11 cellular contexts compared by ENCODE assay signal in the genomic region with DNA sequence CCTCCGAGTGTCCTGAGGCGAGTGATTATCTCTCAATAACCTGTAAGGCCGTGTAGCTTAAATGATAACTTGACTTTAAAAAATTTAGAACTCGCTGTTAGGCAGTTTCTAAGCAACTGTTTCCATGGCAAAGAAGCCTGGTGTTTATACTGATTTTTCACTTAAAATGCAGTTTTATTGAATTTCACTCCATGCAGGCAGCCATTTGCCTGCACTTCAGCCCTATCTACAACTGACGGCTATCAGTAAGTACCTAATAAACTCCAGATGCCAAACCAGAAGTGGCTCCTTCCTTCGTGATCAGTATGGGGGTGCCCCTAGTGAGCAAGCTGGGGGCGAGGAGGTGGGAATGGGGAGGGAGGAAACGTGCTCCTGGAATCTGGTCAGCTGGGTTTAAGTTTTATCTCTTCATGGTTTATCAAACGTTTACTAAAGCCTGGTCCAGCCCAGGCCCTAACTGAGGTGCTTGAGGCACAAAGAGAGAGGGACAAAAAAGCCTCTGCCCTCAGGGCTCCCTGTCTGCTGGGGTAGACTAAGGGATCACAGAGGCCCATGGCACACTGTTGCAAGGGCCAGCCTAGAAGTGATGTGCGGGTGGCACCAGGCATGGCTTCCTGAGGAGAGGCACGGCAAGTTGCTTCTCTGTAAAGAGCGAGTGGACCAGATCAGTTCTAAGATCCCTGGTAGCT. TPM values are rescaled to one million over a fixed set of nuclear protein-coding genes. Genes with fewer than 3 reads are reported as not detected.
DNase-seq lines count a peak whose midpoint lies in the region; ATAC-seq, FAIRE-seq and TF ChIP-seq lines count a peak whose summit lies in the region.
"Had no signal": no experiment of that assay in that cellular context is flagged by ENCODE, and none has a peak within 500 bp of the region (broad histone marks: within the 10 kb centered on the region; RNA-seq: fewer than 3 reads in every experiment).

No MANE protein-coding gene starts in this region.

- H3K9me3 ChIP-seq in K562 (replicated peaks; ENCODE audit: control insufficient read depth, insufficient read depth, low read depth, low read length) (no peaks in the 10 kb centered on the region), right lobe of liver (no peaks in the 10 kb centered on the region), smooth muscle cell (replicated peaks; ENCODE audit: low read depth) (no peaks in the 10 kb centered on the region)

- peaks cover 9% of the 10 kb centered on the region for H3K9me1 ChIP-seq in K562 (ENCODE audit: control insufficient read depth, insufficient read depth, low read length)

- BruUV-seq in K562 (replicated peaks; lab: Mats Ljungman, UMichigan): no TSS peak

- WGBS in K562 (ENCODE audit: insufficient coverage, low coverage, missing lambda C conversion rate): 54% methylated on average over 11 of the region's 12 CpGs
- WGBS in right lobe of liver (ENCODE audit: insufficient coverage, low coverage, low lambda C conversion rate, missing lambda C conversion rate): 75% methylated on average over 9 of the region's 12 CpGs
- WGBS in smooth muscle cell (ENCODE audit: low lambda C conversion rate): 45% methylated on average over 12 of the region's 12 CpGs

- no peak for TF ChIP-seq RAD21 in K562 (CRISPR knock-in tag; conservative IDR thresholded peaks at IDR 0.05 in 1 of 2, IDR thresholded peaks at IDR 0.05 in 1 of 2)

- H3K4me3 ChIP-seq in K562 (no peak overlapping the region), right lobe of liver (no peak overlapping the region), smooth muscle cell (no peak overlapping the region)

- H3K4me1 ChIP-seq in K562 (replicated peaks in 1 of 2; ENCODE audit: control insufficient read depth in 2 of 2, insufficient read depth in 2 of 2, low read length in 2 of 2) (peaks cover 6 to 8% of the 10 kb centered on the region in 2 experiments; a peak in 3 of 5 replicates), right lobe of liver (peaks cover 0 to 72% (median 27%) of the 10 kb centered on the region in 4 donors), smooth muscle cell (ENCODE audit: low read depth) (peaks cover 15% of the 10 kb centered on the region)

- H3K9ac ChIP-seq in K562 (ENCODE audit: insufficient read depth in 1 of 2, low read depth in 2 of 2, low read length in 2 of 2) (0 out of 4 replicates have a peak overlapping the region, but pooled peaks of 1 of the 2 experiments have one; percentile 47), smooth muscle cell (ENCODE audit: low read depth) (peak overlapping the region; percentile 53)

- no peak overlapping the region for H2AFZ ChIP-seq in K562 (ENCODE audit: low read depth, low read length)
- no peak overlapping the region for H2AFZ ChIP-seq in smooth muscle cell (ENCODE audit: low read depth)

- TF ChIP-seq CTCF in K562 (IDR thresholded peaks at IDR 0.05 in 2 of 3, conservative IDR thresholded peaks at IDR 0.05 in 1 of 3; ENCODE audit: insufficient read depth in 2 of 3, low read depth in 1 of 3, low read length in 3 of 3): no peak
- TF ChIP-seq CTCF in right lobe of liver (IDR thresholded peaks at IDR 0.05): no peak
- TF ChIP-seq CTCF in smooth muscle cell (IDR thresholded peaks at IDR 0.05; ENCODE audit: borderline replicate concordance, insufficient read depth, poor library complexity, severe bottlenecking): no peak

- H3K79me2 ChIP-seq in K562 (ENCODE audit: control insufficient read depth, insufficient read depth, low read length) (no peaks in the 10 kb centered on the region), smooth muscle cell (ENCODE audit: low read depth) (no peaks in the 10 kb centered on the region)

- FAIRE-seq in K562 (lab: Jason Lieb, UNC): no peak

- no peak for TF ChIP-seq EP300 in K562 (IDR thresholded peaks at IDR 0.05; ENCODE audit: low read length)

- ATAC-seq in K562: no peak
- ATAC-seq in right lobe of liver: no peak

- H3F3A ChIP-seq in smooth muscle cell (ENCODE audit: low read depth): peaks cover 13% of the 10 kb centered on the region

- in situ Hi-C loops in K562 (cut with MboI): no loop called here

- intact Hi-C loops in K562 (cut with micrococcal nuclease): no loop called here
- intact Hi-C loops in right lobe of liver (cut with DNase I): no loop called here

- H3K36me3 ChIP-seq in K562 (ENCODE audit: control insufficient read depth, insufficient read depth, low read length) (peaks cover 94% of the 10 kb centered on the region), right lobe of liver (no peaks in the 10 kb centered on the region), smooth muscle cell (ENCODE audit: low read depth) (no peaks in the 10 kb centered on the region)

- POLR2A ChIA-PET in K562 (lab: Yijun Ruan, JAX): interaction anchor here (1.2 kb wide), 1 partner anchor 11 kb away, joined by 4 read pairs; no protein-coding TSS in a partner anchor

- CTCF ChIA-PET in K562 (lab: Yijun Ruan, JAX; ENCODE audit: low intra/inter-chr PET ratio): no interaction called here

- H4K20me1 ChIP-seq in K562 (replicated peaks; ENCODE audit: control insufficient read depth, insufficient read depth, low read length): peaks cover 13% of the 10 kb centered on the region
- H4K20me1 ChIP-seq in smooth muscle cell (ENCODE audit: low read depth): no peaks in the 10 kb centered on the region

- DNase-seq in NCI-H524 treated with DMSO at 0.1 percent for 48 hours (lab: John Stamatoyannopoulos, UW): peak; percentile 43
- peak in 1 of 4 experiments; percentile 39 for DNase-seq in K562 (ENCODE audit: extremely low read depth in 1 of 4, low spot score in 3 of 4)
- DNase-seq in right lobe of liver: no peak
- no peak for DNase-seq in smooth muscle cell (lab: John Stamatoyannopoulos, UW; ENCODE audit: unreplicated experiment)
- no peak for DNase-seq in NCI-H69 (lab: John Stamatoyannopoulos, UW)
- DNase-seq in GM19238 (ENCODE audit: insufficient read length, low spot score): no peak
- no peak for DNase-seq in NCI-H2081 (lab: John Stamatoyannopoulos, UW)
- no peak for DNase-seq in KG1 (lab: John Stamatoyannopoulos, UW)
- DNase-seq: NCI-H1105; stimulated activated CD4-positive, alpha-beta T cell treated with anti-CD3 and anti-CD28 coated beads, Interleukin-4, amount 100 ng/mL, for 4 hours had no signal

- TF ChIP-seq POLR2A in K562 (conservative IDR thresholded peaks at IDR 0.05) (no peak), right lobe of liver (IDR thresholded peaks at IDR 0.05) (no peak)

- H3K27ac ChIP-seq in K562 (ENCODE audit: extremely low read depth, low read depth, low read length) (no peak overlapping the region), right lobe of liver (peak overlapping the region in 2 of 3 donors; percentile 70 to 83), smooth muscle cell (ENCODE audit: low read depth) (peak overlapping the region; percentile 91)
- H3K27ac ChIP-seq: RWPE1 had no signal

- no peak overlapping the region for H3K4me2 ChIP-seq in K562 (ENCODE audit: insufficient read depth, low read length)
- peak overlapping the region; percentile 47 for H3K4me2 ChIP-seq in smooth muscle cell

- no peaks in the 10 kb centered on the region for H3K27me3 ChIP-seq in K562 (ENCODE audit: control insufficient read depth in 2 of 2, insufficient read depth in 2 of 2, low read length in 2 of 2)
- no peaks in the 10 kb centered on the region for H3K27me3 ChIP-seq in right lobe of liver
- H3K27me3 ChIP-seq in smooth muscle cell (ENCODE audit: low read depth): no peaks in the 10 kb centered on the region

RNA-seq across cellular contexts. Expression of gene TTI1, which starts 45.5 kb away (rescaled TPM):
- total RNA-seq in K562 (2011; cell fraction: chromatin; rRNA removed; ENCODE audit: low replicate concordance): 58.0 and 101 TPM in 2 replicates
- total RNA-seq in K562 (2011; cell fraction: nucleolus; rRNA removed): 38.5 and 41.2 TPM in 2 replicates
- 56.0 and 65.7 TPM in 2 replicates for total RNA-seq in K562 (2011; cell fraction: nucleoplasm; rRNA removed)
- total RNA-seq in K562 (2014; rRNA removed): 27.5 and 35.0 TPM in 2 replicates
- total RNA-seq in K562 (2014; rRNA removed; fragmentation: Illumina TruSeq; extraction: Trizol): 47.8 and 48.8 TPM in 2 replicates
- total RNA-seq in K562 (2015; rRNA removed; fragmentation: Illumina TruSeq; extraction: Trizol): 38.1 and 39.4 TPM in 2 replicates
- 44.5 and 45.8 TPM in 2 replicates for total RNA-seq in K562 (2021)
- 47.2 and 55.1 TPM in 2 replicates for polyA plus RNA-seq in K562 (2011; rRNA removed)
- polyA plus RNA-seq in K562 (2011; cell fraction: cytosol; rRNA removed): 35.5 and 44.3 TPM in 2 replicates
- 34.9 and 43.0 TPM in 2 replicates for polyA plus RNA-seq in K562 (2011; cell fraction: nucleus; rRNA removed)
- polyA plus RNA-seq in K562 (2012): 31.4 and 37.6 TPM in 2 replicates
- polyA plus RNA-seq in K562 (2014; fragmentation: Illumina TruSeq; extraction: Trizol): 43.1 and 47.5 TPM in 2 replicates
- 10 to 100 TPM in 1 of 2 experiments, 1 to 10 TPM in 1; 9.8 to 23.5 TPM for polyA plus RNA-seq in K562 (2014; fragmentation: Nextera tagmentation; extraction: Ambion mirVana)
- 29.4 and 33.7 TPM in 2 replicates for polyA plus RNA-seq in K562 (2014; rRNA removed)
- polyA minus RNA-seq in K562 (2011; rRNA and poly(A)+ RNA removed): 95.8 and 118 TPM in 2 replicates
- polyA minus RNA-seq in K562 (2011; cell fraction: cytosol; rRNA and poly(A)+ RNA removed): 32.4 and 42.9 TPM in 2 replicates
- polyA minus RNA-seq in K562 (2011; cell fraction: nucleus; rRNA and poly(A)+ RNA removed): 49.7 and 83.2 TPM in 2 replicates
- total RNA-seq in right lobe of liver: 10 to 100 TPM in 4 of 6 experiments, 1 to 10 TPM in 2; 8.6 to 14.3 (median 11.3) TPM
- total RNA-seq in smooth muscle cell: 17.0 and 20.4 TPM in 2 replicates
- polyA plus RNA-seq in smooth muscle cell: 14.2 and 20.0 TPM in 2 replicates

RNA-seq across cellular contexts. Expression of gene RPRD1B, which starts 45.8 kb away (rescaled TPM):
- 55.4 and 146 TPM in 2 replicates for total RNA-seq in K562 (2011; cell fraction: chromatin; rRNA removed; ENCODE audit: low replicate concordance)
- 28.3 and 40.1 TPM in 2 replicates for total RNA-seq in K562 (2011; cell fraction: nucleolus; rRNA removed)
- 75.1 and 120 TPM in 2 replicates for total RNA-seq in K562 (2011; cell fraction: nucleoplasm; rRNA removed)
- total RNA-seq in K562 (2014; rRNA removed) (24.4 and 28.0 TPM in 2 replicates), K562 (2014; rRNA removed; fragmentation: Illumina TruSeq; extraction: Trizol) (21.8 and 24.4 TPM in 2 replicates), K562 (2015; rRNA removed; fragmentation: Illumina TruSeq; extraction: Trizol) (23.0 and 24.2 TPM in 2 replicates), K562 (2021) (34.8 and 36.9 TPM in 2 replicates), right lobe of liver (100 to 1,000 TPM in 1 of 6 experiments, 10 to 100 TPM in 5; 25.0 to 153 (median 37.9) TPM), smooth muscle cell (40.2 and 59.1 TPM in 2 replicates)
- polyA plus RNA-seq in K562 (2011; rRNA removed) (29.5 and 39.2 TPM in 2 replicates), K562 (2014; fragmentation: Illumina TruSeq; extraction: Trizol) (30.5 and 43.0 TPM in 2 replicates), K562 (2014; fragmentation: Nextera tagmentation; extraction: Ambion mirVana) (1 to 10 TPM; 5.5 to 8.2 TPM), K562 (2014; rRNA removed) (30.4 and 35.4 TPM in 2 replicates), smooth muscle cell (13.5 and 19.6 TPM in 2 replicates)
- polyA plus RNA-seq in K562 (2011; cell fraction: cytosol; rRNA removed): 21.4 and 25.5 TPM in 2 replicates
- 27.3 and 36.1 TPM in 2 replicates for polyA plus RNA-seq in K562 (2011; cell fraction: nucleus; rRNA removed)
- polyA plus RNA-seq in K562 (2012): 18.9 and 19.1 TPM in 2 replicates
- polyA minus RNA-seq in K562 (2011; rRNA and poly(A)+ RNA removed): 39.0 and 39.6 TPM in 2 replicates
- polyA minus RNA-seq in K562 (2011; cell fraction: cytosol; rRNA and poly(A)+ RNA removed): 26.3 and 34.9 TPM in 2 replicates
- 40.5 and 59.6 TPM in 2 replicates for polyA minus RNA-seq in K562 (2011; cell fraction: nucleus; rRNA and poly(A)+ RNA removed)
